ENCODE assay signal across 1 cellular context in genomic region chr5:110082194-110082593, GRCh38.
TF ChIP-seq lines count a peak whose summit lies in the region.

No MANE protein-coding gene starts in this region.

TF ChIP-seq in HepG2, 621 proteins besides CTCF, POLR2A, EP300 and RAD21 (continued from another document):
- TF ChIP-seq, protein P1, sequence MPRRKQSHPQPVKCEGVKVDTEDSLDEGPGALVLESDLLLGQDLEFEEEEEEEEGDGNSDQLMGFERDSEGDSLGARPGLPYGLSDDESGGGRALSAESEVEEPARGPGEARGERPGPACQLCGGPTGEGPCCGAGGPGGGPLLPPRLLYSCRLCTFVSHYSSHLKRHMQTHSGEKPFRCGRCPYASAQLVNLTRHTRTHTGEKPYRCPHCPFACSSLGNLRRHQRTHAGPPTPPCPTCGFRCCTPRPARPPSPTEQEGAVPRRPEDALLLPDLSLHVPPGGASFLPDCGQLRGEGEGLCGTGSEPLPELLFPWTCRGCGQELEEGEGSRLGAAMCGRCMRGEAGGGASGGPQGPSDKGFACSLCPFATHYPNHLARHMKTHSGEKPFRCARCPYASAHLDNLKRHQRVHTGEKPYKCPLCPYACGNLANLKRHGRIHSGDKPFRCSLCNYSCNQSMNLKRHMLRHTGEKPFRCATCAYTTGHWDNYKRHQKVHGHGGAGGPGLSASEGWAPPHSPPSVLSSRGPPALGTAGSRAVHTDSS (CRISPR knock-in tag; conservative IDR thresholded peaks at IDR 0.05) = no peak
- TF ChIP-seq BCLAF1 (IDR thresholded peaks at IDR 0.05) = no peak
- no peak for TF ChIP-seq ZUFSP (CRISPR knock-in tag; IDR thresholded peaks at IDR 0.05; ENCODE audit: borderline replicate concordance)
- no peak for TF ChIP-seq ZNF615 (CRISPR knock-in tag; IDR thresholded peaks at IDR 0.05; ENCODE audit: borderline replicate concordance)
- TF ChIP-seq ARID5B (CRISPR knock-in tag; IDR thresholded peaks at IDR 0.05) = no peak
